ENCODE assay signal across 8 cellular contexts in genomic region chr1:153958111-153958960, GRCh38. TPM values are rescaled to one million over a fixed set of nuclear protein-coding genes. Genes with fewer than 3 reads are reported as not detected.
A peak's percentile ranks its signal among the peaks of the same experiment; 100 is the strongest.
DNase-seq lines count a peak whose midpoint lies in the region; ATAC-seq, FAIRE-seq and TF ChIP-seq lines count a peak whose summit lies in the region.

Gene CRTC2 (minus strand): TSS chr1:153958612. CDS start chr1:153958497, 115 bp downstream.

- WGBS in body of pancreas, 2 donors, result 0% methylated on average over 53 to 74 of the region's 75 CpGs

- ATAC-seq in HG03066 (IDR thresholded peaks at IDR 0.05; ENCODE audit: low read depth, unreplicated experiment), result peak; percentile 78
- ATAC-seq in body of pancreas, result peak; percentile 89
- ATAC-seq in sciatic nerve, result peak; percentile 94

- H3K9me3 ChIP-seq in body of pancreas, result no peaks in the 10 kb centered on the region

- peak within 1 kb of the TSS; percentile 74 to 89 (median 82) for H3K27ac ChIP-seq in body of pancreas

- peak in 1 of 7 experiments; percentile 10 for TF ChIP-seq CTCF in body of pancreas (IDR thresholded peaks at IDR 0.05)

- intact Hi-C loops in body of pancreas (cut with DNase I) (no loop called here), sciatic nerve (cut with DNase I) (no loop called here)

- peak; percentile 93 for DNase-seq in 8988T
- peak; percentile 99 for DNase-seq in NCI-H2107 treated with DMSO at 0.1 percent for 48 hours (lab: John Stamatoyannopoulos, UW; ENCODE audit: unreplicated experiment)
- DNase-seq in body of pancreas, result peak; percentile 98 to 99 (median 99)
- DNase-seq in iPS DF 19.7 (ENCODE audit: low read depth, low spot score), result peak; percentile 99
- DNase-seq in sciatic nerve (ENCODE audit: low spot score), result peak; percentile 99

- peaks cover 0 to 4% of the 10 kb centered on the region in 2 donors for H3K36me3 ChIP-seq in body of pancreas (replicated peaks in 1 of 2; ENCODE audit: insufficient read depth in 1 of 2, low read depth in 2 of 2)

- peak within 1 kb of the TSS; percentile 75 to 97 for H3K4me3 ChIP-seq in body of pancreas

- TF ChIP-seq POLR2A in GM18526 (IDR thresholded peaks at IDR 0.05; ENCODE audit: extremely low read depth, insufficient read length), result peak; percentile 65
- TF ChIP-seq POLR2A in body of pancreas (IDR thresholded peaks at IDR 0.05), result peak; percentile 29 to 81 (median 69)

- no peaks in the 10 kb centered on the region for H3K27me3 ChIP-seq in body of pancreas

- peak; percentile 99 for FAIRE-seq in TTC549 (lab: Jason Lieb, UNC)

- peaks cover 54% of the 10 kb centered on the region for H3K4me1 ChIP-seq in body of pancreas

RNA-seq across cellular contexts. Expression of gene CRTC2, which starts in this region (rescaled TPM):
- total RNA-seq in body of pancreas, result 10 to 100 TPM; 15.2 to 15.8 TPM
- 58.1 TPM for total RNA-seq in sciatic nerve

Comparison
In these comparisons a context has a peak if more than half of its experiments do, and no peak if none do; other contexts are left out.
1. Peak in every context shown above with its lines: DNase-seq, ATAC-seq, H3K4me3 ChIP-seq and H3K27ac ChIP-seq.